In the genomic region with DNA sequence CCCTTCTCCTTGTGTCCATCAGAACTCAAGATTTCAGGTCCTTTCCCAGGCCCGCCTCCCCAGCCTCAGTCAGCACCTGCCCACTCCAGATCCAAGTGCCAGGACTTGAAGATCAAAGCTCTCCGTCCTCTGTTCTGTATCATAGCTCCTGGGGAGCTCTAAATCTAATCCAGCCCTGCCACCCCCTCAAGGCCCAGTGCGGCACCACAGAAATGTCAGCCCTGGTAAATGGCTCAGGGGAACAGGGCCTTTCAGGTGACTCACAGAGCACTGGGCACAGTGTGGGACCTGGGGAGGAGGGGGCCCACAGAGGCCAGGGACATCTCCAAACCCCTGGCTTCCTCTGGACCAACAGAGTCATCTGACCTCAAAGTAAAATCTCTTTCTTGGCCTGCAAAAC, we compare ENCODE assay signal across 22 cellular contexts. TPM values are rescaled to one million over a fixed set of nuclear protein-coding genes. Genes with fewer than 3 reads are reported as not detected.
DNase-seq lines count a peak whose midpoint lies in the region; ATAC-seq lines count a peak whose summit lies in the region.
"Had no signal": no experiment of that assay in that cellular context is flagged by ENCODE, and none has a peak within 500 bp of the region (broad histone marks: within the 10 kb centered on the region; RNA-seq: fewer than 3 reads in every experiment).

No MANE protein-coding gene starts in this region.

- no peaks in the 10 kb centered on the region for H3K9me3 ChIP-seq in GM23248 (ENCODE audit: low read depth)
- H3K9me3 ChIP-seq: A549 had no signal

- no peaks in the 10 kb centered on the region for H3K9me3 Mint-ChIP-seq in T-helper 2 cell treated with Interferon-gamma antibody and Interleukin-4, amounts not matched to agents 5 μg/mL and 100 μg/mL, for 36 hours
- H3K9me3 Mint-ChIP-seq in stimulated activated naive CD8-positive, alpha-beta T cell treated with anti-CD3 and anti-CD28 coated beads, Interleukin-15, Interleukin-2, amounts not matched to agents 100 ng/mL and 50 ng/mL, for 24 hours, result no peaks in the 10 kb centered on the region
- H3K9me3 Mint-ChIP-seq in stimulated activated naive CD8-positive, alpha-beta T cell treated with anti-CD3 and anti-CD28 coated beads, Interleukin-15, amount 100 ng/mL, for 72 hours, result no peaks in the 10 kb centered on the region
- H3K9me3 Mint-ChIP-seq in stimulated activated effector memory CD8-positive, alpha-beta T cell treated with anti-CD3 and anti-CD28 coated beads, Interleukin-12 subunit alpha, Interleukin-12 subunit beta, amount 100 ng/mL, for 72 hours, result no peaks in the 10 kb centered on the region
- H3K9me3 Mint-ChIP-seq: CD14-positive monocyte; CD4-positive, alpha-beta memory T cell; HFFc6; IgD-negative memory B cell had no signal

- H2AFZ ChIP-seq in GM23248, result no peak overlapping the region

- H3K27ac Mint-ChIP-seq in T-helper 2 cell treated with Interferon-gamma antibody and Interleukin-4, amounts not matched to agents 5 μg/mL and 100 μg/mL, for 36 hours, result peak overlapping the region; percentile 38
- H3K27ac Mint-ChIP-seq in stimulated activated naive CD8-positive, alpha-beta T cell treated with anti-CD3 and anti-CD28 coated beads, Interleukin-15, Interleukin-2, amounts not matched to agents 100 ng/mL and 50 ng/mL, for 24 hours, result peak overlapping the region; percentile 80
- H3K27ac Mint-ChIP-seq in stimulated activated naive CD8-positive, alpha-beta T cell treated with anti-CD3 and anti-CD28 coated beads, Interleukin-15, amount 100 ng/mL, for 72 hours, result no peak overlapping the region
- H3K27ac Mint-ChIP-seq in stimulated activated effector memory CD8-positive, alpha-beta T cell treated with anti-CD3 and anti-CD28 coated beads, Interleukin-12 subunit alpha, Interleukin-12 subunit beta, amount 100 ng/mL, for 72 hours, result peak overlapping the region; percentile 94
- H3K27ac Mint-ChIP-seq: HFFc6, IgD-negative memory B cell had no signal

- H3K4me3 Mint-ChIP-seq in T-helper 2 cell treated with Interferon-gamma antibody and Interleukin-4, amounts not matched to agents 5 μg/mL and 100 μg/mL, for 36 hours, result no peak overlapping the region
- H3K4me3 Mint-ChIP-seq in stimulated activated naive CD8-positive, alpha-beta T cell treated with anti-CD3 and anti-CD28 coated beads, Interleukin-15, Interleukin-2, amounts not matched to agents 100 ng/mL and 50 ng/mL, for 24 hours, result no peak overlapping the region
- no peak overlapping the region for H3K4me3 Mint-ChIP-seq in stimulated activated naive CD8-positive, alpha-beta T cell treated with anti-CD3 and anti-CD28 coated beads, Interleukin-15, amount 100 ng/mL, for 72 hours
- no peak overlapping the region for H3K4me3 Mint-ChIP-seq in stimulated activated effector memory CD8-positive, alpha-beta T cell treated with anti-CD3 and anti-CD28 coated beads, Interleukin-12 subunit alpha, Interleukin-12 subunit beta, amount 100 ng/mL, for 72 hours
- H3K4me3 Mint-ChIP-seq: CD14-positive monocyte; CD4-positive, alpha-beta memory T cell; HFFc6; IgD-negative memory B cell had no signal

- no peak for DNase-seq in T-helper 2 cell treated with Interferon-gamma antibody and Interleukin-4, amounts not matched to agents 5 μg/mL and 100 μg/mL, for 36 hours (ENCODE audit: low spot score)
- DNase-seq in T-helper 2 cell, result no peak
- DNase-seq in stimulated activated naive CD8-positive, alpha-beta T cell treated with anti-CD3 and anti-CD28 coated beads, Interleukin-15, amount 100 ng/mL, for 72 hours, result no peak
- DNase-seq in stimulated activated effector memory CD8-positive, alpha-beta T cell treated with anti-CD3 and anti-CD28 coated beads, Interleukin-12 subunit alpha, Interleukin-12 subunit beta, amount 100 ng/mL, for 72 hours (ENCODE audit: low spot score in 2 of 2), result no peak
- DNase-seq in GM23248, result no peak
- DNase-seq in NCI-H2171 treated with DMSO at 0.1 percent for 48 hours (lab: John Stamatoyannopoulos, UW), result no peak
- DNase-seq: AML-193; CD4-positive, alpha-beta memory T cell; DMS153; DMS79 treated with DMSO at 0.1 percent for 48 hours; GF-D8; GOT3; H7; HFFc6 had no signal

- no peaks in the 10 kb centered on the region for H3K27me3 ChIP-seq in GM23248 (replicated peaks; ENCODE audit: insufficient read depth)

- H3K4me1 Mint-ChIP-seq in T-helper 2 cell treated with Interferon-gamma antibody and Interleukin-4, amounts not matched to agents 5 μg/mL and 100 μg/mL, for 36 hours (ENCODE audit: low read depth), result peaks cover 74% of the 10 kb centered on the region
- H3K4me1 Mint-ChIP-seq in stimulated activated naive CD8-positive, alpha-beta T cell treated with anti-CD3 and anti-CD28 coated beads, Interleukin-15, Interleukin-2, amounts not matched to agents 100 ng/mL and 50 ng/mL, for 24 hours (ENCODE audit: low read depth), result peaks cover 77% of the 10 kb centered on the region
- H3K4me1 Mint-ChIP-seq in stimulated activated naive CD8-positive, alpha-beta T cell treated with anti-CD3 and anti-CD28 coated beads, Interleukin-15, amount 100 ng/mL, for 72 hours, result peaks cover 89% of the 10 kb centered on the region
- peaks cover 81% of the 10 kb centered on the region for H3K4me1 Mint-ChIP-seq in stimulated activated effector memory CD8-positive, alpha-beta T cell treated with anti-CD3 and anti-CD28 coated beads, Interleukin-12 subunit alpha, Interleukin-12 subunit beta, amount 100 ng/mL, for 72 hours
- H3K4me1 Mint-ChIP-seq: CD14-positive monocyte had no signal

- H4K20me1 ChIP-seq in GM23248 (ENCODE audit: insufficient read depth), result no peaks in the 10 kb centered on the region

- H3K9me2 ChIP-seq in GM23248 (ENCODE audit: insufficient read depth), result no peaks in the 10 kb centered on the region

- H3K27ac ChIP-seq in GM23248, result no peak overlapping the region
- H3K27ac ChIP-seq: 22Rv1, A549 had no signal

- peaks cover 6% of the 10 kb centered on the region for H3K36me3 Mint-ChIP-seq in T-helper 2 cell treated with Interferon-gamma antibody and Interleukin-4, amounts not matched to agents 5 μg/mL and 100 μg/mL, for 36 hours (ENCODE audit: low read depth)
- peaks cover 16% of the 10 kb centered on the region for H3K36me3 Mint-ChIP-seq in stimulated activated naive CD8-positive, alpha-beta T cell treated with anti-CD3 and anti-CD28 coated beads, Interleukin-15, Interleukin-2, amounts not matched to agents 100 ng/mL and 50 ng/mL, for 24 hours (ENCODE audit: low read depth)
- H3K36me3 Mint-ChIP-seq in stimulated activated effector memory CD8-positive, alpha-beta T cell treated with anti-CD3 and anti-CD28 coated beads, Interleukin-12 subunit alpha, Interleukin-12 subunit beta, amount 100 ng/mL, for 72 hours, result peaks cover 29% of the 10 kb centered on the region
- H3K36me3 Mint-ChIP-seq: CD14-positive monocyte; CD4-positive, alpha-beta memory T cell had no signal

- in situ Hi-C loops in GM23248 (cut with MboI), result no loop called here

- no peak overlapping the region for H3K9ac ChIP-seq in GM23248

- H3K79me2 ChIP-seq in GM23248 (ENCODE audit: insufficient read depth), result no peaks in the 10 kb centered on the region

- ATAC-seq in stimulated activated naive CD8-positive, alpha-beta T cell treated with anti-CD3 and anti-CD28 coated beads, Interleukin-15, amount 100 ng/mL, for 72 hours, result no peak
- ATAC-seq in stimulated activated effector memory CD8-positive, alpha-beta T cell treated with anti-CD3 and anti-CD28 coated beads, Interleukin-12 subunit alpha, Interleukin-12 subunit beta, amount 100 ng/mL, for 72 hours, result no peak
- ATAC-seq: A549, HCT116, HepG2 had no signal

- H3K36me3 ChIP-seq in GM23248 (ENCODE audit: low read depth), result no peaks in the 10 kb centered on the region

- WGBS in GM23248 (ENCODE audit: low coverage in 1 of 2, low lambda C conversion rate in 2 of 2, missing lambda C conversion rate in 2 of 2), 2 experiments, result 76 to 80% methylated on average over 3 of the region's 3 CpGs

- H3K4me2 ChIP-seq in GM23248 (ENCODE audit: unreplicated experiment), result no peak overlapping the region
- H3K4me2 ChIP-seq: A549 had no signal

- H3K27me3 Mint-ChIP-seq in T-helper 2 cell treated with Interferon-gamma antibody and Interleukin-4, amounts not matched to agents 5 μg/mL and 100 μg/mL, for 36 hours (ENCODE audit: low read depth), result no peaks in the 10 kb centered on the region
- no peaks in the 10 kb centered on the region for H3K27me3 Mint-ChIP-seq in stimulated activated naive CD8-positive, alpha-beta T cell treated with anti-CD3 and anti-CD28 coated beads, Interleukin-15, Interleukin-2, amounts not matched to agents 100 ng/mL and 50 ng/mL, for 24 hours
- H3K27me3 Mint-ChIP-seq in stimulated activated naive CD8-positive, alpha-beta T cell treated with anti-CD3 and anti-CD28 coated beads, Interleukin-15, amount 100 ng/mL, for 72 hours, result no peaks in the 10 kb centered on the region
- H3K27me3 Mint-ChIP-seq: CD4-positive, alpha-beta memory T cell; IgD-negative memory B cell had no signal

- no peaks in the 10 kb centered on the region for H3F3A ChIP-seq in GM23248 (ENCODE audit: insufficient read depth)

- no peak overlapping the region for H3K4me3 ChIP-seq in GM23248
- H3K4me3 ChIP-seq: A549 had no signal

- no peaks in the 10 kb centered on the region for H3K4me1 ChIP-seq in GM23248 (ENCODE audit: insufficient read depth)
- H3K4me1 ChIP-seq: A549 had no signal

RNA-seq across cellular contexts. Expression of a gene that starts 6.0 kb away (rescaled TPM):
- not detected in 2 replicates for total RNA-seq in GM23248 (2014; rRNA removed; shearing (Covaris generic))
- polyA plus RNA-seq in GM23248 (2016; fragmentation: Nextera tagmentation; extraction: Ambion mirVana), result not detected in 2 replicates
- total RNA-seq: CD4-positive, alpha-beta memory T cell; H7; HepG2 had no signal
- polyA plus RNA-seq: A549, BJ, CD14-positive monocyte, HepG2, IgD-negative memory B cell had no signal

RNA-seq across cellular contexts. Expression of a gene that starts 19.2 kb away (rescaled TPM):
- not detected in 2 replicates for total RNA-seq in GM23248 (2014; rRNA removed; shearing (Covaris generic))
- not detected in 2 replicates for polyA plus RNA-seq in GM23248 (2016; fragmentation: Nextera tagmentation; extraction: Ambion mirVana)
- total RNA-seq: CD4-positive, alpha-beta memory T cell; H7; HepG2; HFFc6 had no signal
- polyA plus RNA-seq: A549; BJ; CD14-positive monocyte; CD4-positive, alpha-beta memory T cell; HepG2; IgD-negative memory B cell had no signal

Comparison
In these comparisons a context has a peak if more than half of its experiments do, and no peak if none do; other contexts are left out.
1. H3K27ac Mint-ChIP-seq: peak in T-helper 2 cell treated with Interferon-gamma antibody and Interleukin-4, amounts not matched to agents 5 μg/mL and 100 μg/mL, for 36 hours (single experiment), stimulated activated naive CD8-positive, alpha-beta T cell treated with anti-CD3 and anti-CD28 coated beads, Interleukin-15, Interleukin-2, amounts not matched to agents 100 ng/mL and 50 ng/mL, for 24 hours (single experiment) and stimulated activated effector memory CD8-positive, alpha-beta T cell treated with anti-CD3 and anti-CD28 coated beads, Interleukin-12 subunit alpha, Interleukin-12 subunit beta, amount 100 ng/mL, for 72 hours (single experiment); none in stimulated activated naive CD8-positive, alpha-beta T cell treated with anti-CD3 and anti-CD28 coated beads, Interleukin-15, amount 100 ng/mL, for 72 hours (0 of 2).